Comparison of ENCODE assay signal across 10 cellular contexts in the genomic region with DNA sequence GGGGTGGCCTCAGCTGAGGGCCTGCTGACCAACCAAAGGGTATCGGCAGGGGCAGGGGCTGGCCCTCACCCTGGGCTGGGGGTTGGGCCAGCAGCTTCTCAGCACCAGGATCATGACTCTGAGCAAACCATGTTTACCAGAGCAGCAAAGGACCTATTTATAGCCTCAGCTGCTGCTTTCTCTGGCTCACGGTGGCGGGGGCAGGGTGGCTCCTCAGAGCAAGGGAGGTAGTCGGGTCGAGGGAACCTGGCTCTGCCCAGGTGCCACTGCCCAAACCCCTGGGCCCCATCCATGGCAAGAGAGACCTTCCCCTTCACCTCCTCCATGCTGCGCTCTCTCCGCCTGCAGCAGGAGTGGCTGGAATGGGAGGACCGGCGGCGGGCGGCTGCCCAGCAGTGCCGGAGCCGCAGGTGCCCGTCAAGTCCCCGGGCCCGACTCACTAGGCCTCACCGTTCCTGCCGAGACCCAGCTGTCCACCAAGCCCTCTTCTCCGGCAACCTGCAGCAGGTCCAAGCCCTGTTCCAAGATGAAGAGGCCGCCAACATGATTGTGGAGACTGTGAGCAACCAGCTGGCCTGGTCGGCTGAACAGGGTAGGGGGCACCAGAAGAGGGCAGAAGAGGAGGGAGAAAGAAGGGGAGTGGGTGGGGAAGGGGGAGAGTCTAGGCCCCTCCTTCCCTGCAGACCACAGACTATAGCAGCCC. TPM values are rescaled to one million over a fixed set of nuclear protein-coding genes. Genes with fewer than 3 reads are reported as not detected.
DNase-seq lines count a peak whose midpoint lies in the region; ATAC-seq and TF ChIP-seq lines count a peak whose summit lies in the region.
"Had no signal": no experiment of that assay in that cellular context is flagged by ENCODE, and none has a peak within 500 bp of the region (broad histone marks: within the 10 kb centered on the region; RNA-seq: fewer than 3 reads in every experiment).

A gene with protein sequence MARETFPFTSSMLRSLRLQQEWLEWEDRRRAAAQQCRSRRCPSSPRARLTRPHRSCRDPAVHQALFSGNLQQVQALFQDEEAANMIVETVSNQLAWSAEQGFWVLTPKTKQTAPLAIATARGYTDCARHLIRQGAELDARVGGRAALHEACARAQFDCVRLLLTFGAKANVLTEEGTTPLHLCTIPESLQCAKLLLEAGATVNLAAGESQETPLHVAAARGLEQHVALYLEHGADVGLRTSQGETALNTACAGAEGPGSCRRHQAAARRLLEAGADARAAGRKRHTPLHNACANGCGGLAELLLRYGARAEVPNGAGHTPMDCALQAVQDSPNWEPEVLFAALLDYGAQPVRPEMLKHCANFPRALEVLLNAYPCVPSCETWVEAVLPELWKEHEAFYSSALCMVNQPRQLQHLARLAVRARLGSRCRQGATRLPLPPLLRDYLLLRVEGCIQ (plus strand): TSS at position 206 of the 703 bp plus-strand sequence. CDS start 86 bp downstream, at position 292.

- DNase-seq in ascending aorta (ENCODE audit: low spot score in 2 of 2) (no peak), stomach (peak; percentile 56), NCI-H748 (lab: John Stamatoyannopoulos, UW; ENCODE audit: unreplicated experiment) (no peak)
- DNase-seq in activated CD4-positive, alpha-beta memory T cell treated with anti-CD3 and anti-CD28 coated beads, Interleukin-2, amount 10 ng/mL, durations not matched to agents 7 days and 5 days = no peak
- DNase-seq: activated naive CD8-positive, alpha-beta T cell treated with anti-CD3 and anti-CD28 coated beads, Interleukin-2, amount 10 ng/mL, durations not matched to agents 7 days and 5 days had no signal

- WGBS in stomach, 5 donors = 13 to 22% (median 15%) methylated on average over 10 to 21 of the region's 21 CpGs

- no peaks in the 10 kb centered on the region for H3K9me3 Mint-ChIP-seq in activated CD4-positive, alpha-beta memory T cell treated with anti-CD3 and anti-CD28 coated beads, Interleukin-2, amount 10 ng/mL, durations not matched to agents 7 days and 5 days
- H3K9me3 Mint-ChIP-seq: activated naive CD8-positive, alpha-beta T cell treated with anti-CD3 and anti-CD28 coated beads, Interleukin-2, amount 10 ng/mL, durations not matched to agents 7 days and 5 days had no signal

- H3K4me2 ChIP-seq in KMS-11 = peak within 1 kb of the TSS; percentile 90

- H3K36me3 ChIP-seq in KMS-11 (ENCODE audit: insufficient read depth) = no peaks in the 10 kb centered on the region
- peaks cover 0 to 5% of the 10 kb centered on the region in 2 donors for H3K36me3 ChIP-seq in ascending aorta
- H3K36me3 ChIP-seq in iPS-20b (ENCODE audit: insufficient read depth, low read depth, low read length) = peaks cover 4% of the 10 kb centered on the region; the same call in 1 of the 2 replicates
- peaks cover 0 to 12% (median 9%) of the 10 kb centered on the region in 4 donors for H3K36me3 ChIP-seq in stomach

- no peak for ATAC-seq in GM19395 (IDR thresholded peaks at IDR 0.05; ENCODE audit: unreplicated experiment)
- ATAC-seq in HG02840 (IDR thresholded peaks at IDR 0.05; ENCODE audit: low FRiP score, unreplicated experiment) = no peak

- H3K27me3 ChIP-seq in KMS-11 (ENCODE audit: insufficient read depth, low read depth) (no peaks in the 10 kb centered on the region), ascending aorta (no peaks in the 10 kb centered on the region), iPS-20b (ENCODE audit: insufficient read depth, low read length) (no peaks in the 10 kb centered on the region), stomach (no peaks in the 10 kb centered on the region)

- no peak within 1 kb of the TSS for H3K27ac Mint-ChIP-seq in activated CD4-positive, alpha-beta memory T cell treated with anti-CD3 and anti-CD28 coated beads, Interleukin-2, amount 10 ng/mL, durations not matched to agents 7 days and 5 days

- H3K27ac ChIP-seq in KMS-11 (peak within 1 kb of the TSS; percentile 92), ascending aorta (peak within 1 kb of the TSS; percentile 59 to 87), iPS-20b (ENCODE audit: low read length) (peak within 1 kb of the TSS; percentile 15), stomach (peak within 1 kb of the TSS; percentile 39 to 76 (median 76))
- H3K27ac ChIP-seq: SK-N-MC had no signal

- TF ChIP-seq EP300 in stomach (IDR thresholded peaks at IDR 0.05) = no peak

- H2AFZ ChIP-seq in KMS-11 (ENCODE audit: low read depth) = peak within 1 kb of the TSS; percentile 11; the same call in 1 of the 2 replicates

- peaks cover 6% of the 10 kb centered on the region for H3K36me3 Mint-ChIP-seq in activated CD4-positive, alpha-beta memory T cell treated with anti-CD3 and anti-CD28 coated beads, Interleukin-2, amount 10 ng/mL, durations not matched to agents 7 days and 5 days (ENCODE audit: low read depth)

- POLR2A ChIA-PET in activated CD4-positive, alpha-beta memory T cell treated with anti-CD3 and anti-CD28 coated beads, Interleukin-2, amount 10 ng/mL, durations not matched to agents 7 days and 5 days (lab: Charles Lee) = interaction anchor here (0.7 to 5.5 kb wide), 2 partner anchors 15 to 21 kb away, joined by 3 to 32 read pairs; a partner anchor contains a TSS

- H3K9ac ChIP-seq in KMS-11 = peak within 1 kb of the TSS; percentile 74
- peak within 1 kb of the TSS; percentile 46; the same call in 1 of the 2 replicates for H3K9ac ChIP-seq in iPS-20b (ENCODE audit: low read depth, low read length)

- TF ChIP-seq CTCF in KMS-11 (conservative IDR thresholded peaks at IDR 0.05; ENCODE audit: low read depth, low read length) (no peak), ascending aorta (IDR thresholded peaks at IDR 0.05) (no peak), stomach (IDR thresholded peaks at IDR 0.05) (no peak)

- H3K9me3 ChIP-seq in ascending aorta (no peaks in the 10 kb centered on the region), iPS-20b (ENCODE audit: insufficient read depth, low read depth, low read length) (no peaks in the 10 kb centered on the region), stomach (no peaks in the 10 kb centered on the region)

- no peaks in the 10 kb centered on the region for H4K20me1 ChIP-seq in KMS-11 (ENCODE audit: insufficient read depth)

- no peaks in the 10 kb centered on the region for H3K27me3 Mint-ChIP-seq in activated CD4-positive, alpha-beta memory T cell treated with anti-CD3 and anti-CD28 coated beads, Interleukin-2, amount 10 ng/mL, durations not matched to agents 7 days and 5 days
- H3K27me3 Mint-ChIP-seq: activated naive CD8-positive, alpha-beta T cell treated with anti-CD3 and anti-CD28 coated beads, Interleukin-2, amount 10 ng/mL, durations not matched to agents 7 days and 5 days had no signal

- CTCF ChIA-PET in activated CD4-positive, alpha-beta memory T cell treated with anti-CD3 and anti-CD28 coated beads, Interleukin-2, amount 10 ng/mL, durations not matched to agents 7 days and 5 days (lab: Charles Lee) = interaction anchor here (1.2 kb wide), 1 partner anchor 34 kb away, joined by 3 read pairs; no protein-coding TSS in a partner anchor

- TF ChIP-seq POLR2A in stomach (IDR thresholded peaks at IDR 0.05) = no peak

- H3K4me1 Mint-ChIP-seq in activated CD4-positive, alpha-beta memory T cell treated with anti-CD3 and anti-CD28 coated beads, Interleukin-2, amount 10 ng/mL, durations not matched to agents 7 days and 5 days = peaks cover 5% of the 10 kb centered on the region
- H3K4me1 Mint-ChIP-seq: activated naive CD8-positive, alpha-beta T cell treated with anti-CD3 and anti-CD28 coated beads, Interleukin-2, amount 10 ng/mL, durations not matched to agents 7 days and 5 days had no signal

- H3K4me3 Mint-ChIP-seq in activated CD4-positive, alpha-beta memory T cell treated with anti-CD3 and anti-CD28 coated beads, Interleukin-2, amount 10 ng/mL, durations not matched to agents 7 days and 5 days = no peak within 1 kb of the TSS
- H3K4me3 Mint-ChIP-seq: activated naive CD8-positive, alpha-beta T cell treated with anti-CD3 and anti-CD28 coated beads, Interleukin-2, amount 10 ng/mL, durations not matched to agents 7 days and 5 days had no signal

- H3K79me2 ChIP-seq in KMS-11 (ENCODE audit: insufficient read depth, low read depth) = peaks cover 9% of the 10 kb centered on the region; the same call in 1 of the 2 replicates

- intact Hi-C loops in ascending aorta (cut with DNase I) = loop anchor here (2.0 kb wide), 1 partner anchor 48 kb away; a partner anchor contains a TSS
- intact Hi-C loops in stomach (cut with DNase I; ENCODE audit: low total_unique reads) = no loop called here

- H3K4me1 ChIP-seq in KMS-11 (ENCODE audit: low read depth, poor library complexity, severe bottlenecking) (peaks cover 60% of the 10 kb centered on the region), ascending aorta (peaks cover 4 to 15% of the 10 kb centered on the region in 2 donors), iPS-20b (ENCODE audit: insufficient read depth, low read length) (no peaks in the 10 kb centered on the region; the same call in 1 of the 2 replicates), stomach (peaks cover 0 to 38% (median 26%) of the 10 kb centered on the region in 4 donors)

- H3K4me3 ChIP-seq in KMS-11 (IDR thresholded peaks at IDR 0.05; ENCODE audit: insufficient read depth, low read depth, low read length) = no peak within 1 kb of the TSS
- H3K4me3 ChIP-seq in ascending aorta = peak within 1 kb of the TSS; percentile 42 to 62
- H3K4me3 ChIP-seq in iPS-20b (ENCODE audit: low read length) = peak within 1 kb of the TSS; percentile 33; the same call in 1 of the 2 replicates
- H3K4me3 ChIP-seq in stomach = peak within 1 kb of the TSS; percentile 17 to 42 (median 30)
- H3K4me3 ChIP-seq: SK-N-MC had no signal

RNA-seq across cellular contexts. Expression of the gene that starts here (rescaled TPM):
- total RNA-seq in ascending aorta = not detected
- under 1 TPM in 1 of 5 donors, not detected in 4; 0.73 TPM for total RNA-seq in stomach
- polyA plus RNA-seq in stomach = under 1 TPM in 2 of 3 donors, not detected in 1; 0.30 to 0.31 TPM
- total RNA-seq in activated CD4-positive, alpha-beta memory T cell treated with anti-CD3 and anti-CD28 coated beads, Interleukin-2, amount 10 ng/mL, durations not matched to agents 7 days and 5 days = under 1 TPM in 1 of 2 experiments, not detected in 1; 0.38 TPM

Comparison
In these comparisons a context has a peak if more than half of its experiments do, and no peak if none do; other contexts are left out.
1. Peak in DNase-seq, H3K4me3 ChIP-seq and H3K27ac ChIP-seq in stomach; RNA of the gene not detected or under 1 TPM.
2. H3K27ac ChIP-seq: peak in every context shown above with its lines; median percentile 92 in KMS-11; 76 in stomach; 73 in ascending aorta; 15 in iPS-20b.